In the genomic region with DNA sequence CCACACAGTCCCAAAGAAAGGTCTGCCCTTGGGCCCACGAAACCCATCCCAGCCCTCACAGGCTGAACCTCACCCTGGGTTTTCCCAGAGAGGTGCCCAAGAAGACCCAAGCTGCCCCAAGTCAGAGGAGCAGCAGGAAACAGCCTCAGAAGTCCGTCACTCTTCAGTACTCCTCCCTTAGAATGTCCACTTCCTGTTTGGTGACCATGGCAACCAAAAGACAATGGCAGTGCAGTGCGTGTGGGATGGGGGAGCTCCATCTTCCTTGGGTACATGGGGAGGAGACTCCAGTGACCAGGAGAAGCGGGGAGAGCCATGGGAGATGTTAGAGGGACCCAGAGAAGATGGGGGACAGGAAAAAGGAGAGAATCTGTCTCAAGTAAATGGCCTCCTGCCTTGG, we compare ENCODE assay signal across 9 cellular contexts. TPM values are rescaled to one million over a fixed set of nuclear protein-coding genes. Genes with fewer than 3 reads are reported as not detected.
A peak's percentile ranks its signal among the peaks of the same experiment; 100 is the strongest.
DNase-seq lines count a peak whose midpoint lies in the region; ATAC-seq and TF ChIP-seq lines count a peak whose summit lies in the region.
"Had no signal": no experiment of that assay in that cellular context is flagged by ENCODE, and none has a peak within 500 bp of the region (broad histone marks: within the 10 kb centered on the region; RNA-seq: fewer than 3 reads in every experiment).

No MANE protein-coding gene starts in this region.

- DNase-seq in NCI-H82 (lab: John Stamatoyannopoulos, UW) (peak; percentile 33), NCI-H82 treated with DMSO at 0.1 percent for 48 hours (lab: John Stamatoyannopoulos, UW; ENCODE audit: unreplicated experiment) (no peak), NCI-H748 (lab: John Stamatoyannopoulos, UW; ENCODE audit: unreplicated experiment) (peak; percentile 79), epithelial cell of esophagus (ENCODE audit: low read depth) (peak; percentile 28), osteocyte (ENCODE audit: extremely low spot score, unreplicated experiment) (no peak), amniotic stem cell (lab: John Stamatoyannopoulos, UW) (no peak)
- DNase-seq in activated CD8-positive, alpha-beta memory T cell treated with anti-CD3 and anti-CD28 coated beads, Interleukin-2, amount 50 U/mL, for 48 hours, result no peak
- DNase-seq: AML-193 had no signal

- no peaks in the 10 kb centered on the region for H3K9me3 Mint-ChIP-seq in osteocyte (ENCODE audit: unreplicated experiment)

- H3K4me1 Mint-ChIP-seq in osteocyte (ENCODE audit: unreplicated experiment), result peaks cover 13% of the 10 kb centered on the region

- no peak overlapping the region for H3K4me3 ChIP-seq in epithelial cell of esophagus (ENCODE audit: low read length)

- peak overlapping the region; percentile 70 for H3K27ac Mint-ChIP-seq in osteocyte (ENCODE audit: unreplicated experiment)

- ATAC-seq in HG02759 (IDR thresholded peaks at IDR 0.05; ENCODE audit: unreplicated experiment), result no peak

- no peak for TF ChIP-seq CTCF in epithelial cell of esophagus (IDR thresholded peaks at IDR 0.05; ENCODE audit: insufficient read depth, low read depth, low read length, missing control alignments)
- TF ChIP-seq CTCF in osteocyte (IDR thresholded peaks at IDR 0.05), result no peak

- H3K36me3 Mint-ChIP-seq in osteocyte (ENCODE audit: unreplicated experiment), result no peaks in the 10 kb centered on the region

- H3K4me3 Mint-ChIP-seq in osteocyte (ENCODE audit: unreplicated experiment), result no peak overlapping the region

- no peaks in the 10 kb centered on the region for H3K27me3 Mint-ChIP-seq in osteocyte (ENCODE audit: unreplicated experiment)

RNA-seq across cellular contexts. Expression of gene SELPLG, which starts 11.3 kb away (rescaled TPM):
- 0.59 and 0.78 TPM in 2 replicates for total RNA-seq in osteocyte

RNA-seq across cellular contexts. Expression of gene TMEM119, which starts 24.5 kb away (rescaled TPM):
- 54.0 and 58.8 TPM in 2 replicates for total RNA-seq in osteocyte

Comparison
In these comparisons a context has a peak if more than half of its experiments do, and no peak if none do; other contexts are left out.
1. DNase-seq: peak in NCI-H82 (single experiment), NCI-H748 (single experiment) and epithelial cell of esophagus (single experiment); none in NCI-H82 treated with DMSO at 0.1 percent for 48 hours (single experiment), osteocyte (single experiment), amniotic stem cell (single experiment) and activated CD8-positive, alpha-beta memory T cell treated with anti-CD3 and anti-CD28 coated beads, Interleukin-2, amount 50 U/mL, for 48 hours (single experiment).